Comparison of ENCODE assay signal across 26 cellular contexts in genomic region chr11:130576146-130576545, GRCh38.
"Had no signal": no experiment of that assay in that cellular context is flagged by ENCODE, and none has a peak within 500 bp of the region (broad histone marks: within the 10 kb centered on the region; RNA-seq: fewer than 3 reads in every experiment).

No MANE protein-coding gene starts in this region.

- ATAC-seq: PC-3 had no signal

- DNase-seq: Karpas-422, MM.1S, MV-4-11, NCI-H1092, NCI-H1105, NCI-H1417 treated with DMSO at 0.1 percent for 48 hours, NCI-H1436 treated with DMSO at 0.1 percent for 48 hours, NCI-H1694 treated with DMSO at 0.1 percent for 48 hours, NCI-H187 treated with DMSO at 0.1 percent for 48 hours, NCI-H2081, NCI-H2171 treated with DMSO at 0.1 percent for 48 hours, NCI-H2227 treated with DMSO at 0.1 percent for 48 hours, NCI-H345, NCI-H446, NCI-H510A treated with DMSO at 0.1 percent for 48 hours, NCI-H524 treated with DMSO at 0.1 percent for 48 hours, NCI-H526 treated with DMSO at 0.1 percent for 48 hours, NCI-H774, PC-3, Peyer's patch, Right ventricle myocardium superior, RPMI8226, SHP77 treated with DMSO at 0.1 percent for 48 hours, SK-N-SH, SW 1271 had no signal

- H3K27me3 ChIP-seq: Peyer's patch, SJSA1 had no signal

- H3K36me3 ChIP-seq: Peyer's patch, SJSA1 had no signal

- H3K27ac ChIP-seq: Peyer's patch, SJSA1 had no signal

- H3K9me3 ChIP-seq: Peyer's patch, SJSA1, SK-N-SH had no signal

- H3K4me3 ChIP-seq: Peyer's patch, SJSA1 had no signal

- H3K4me1 ChIP-seq: Peyer's patch had no signal

- H3K9ac ChIP-seq: SK-N-SH had no signal

- H3K4me2 ChIP-seq: SK-N-SH had no signal
